1 cellular context compared by ENCODE assay signal in the genomic region with DNA sequence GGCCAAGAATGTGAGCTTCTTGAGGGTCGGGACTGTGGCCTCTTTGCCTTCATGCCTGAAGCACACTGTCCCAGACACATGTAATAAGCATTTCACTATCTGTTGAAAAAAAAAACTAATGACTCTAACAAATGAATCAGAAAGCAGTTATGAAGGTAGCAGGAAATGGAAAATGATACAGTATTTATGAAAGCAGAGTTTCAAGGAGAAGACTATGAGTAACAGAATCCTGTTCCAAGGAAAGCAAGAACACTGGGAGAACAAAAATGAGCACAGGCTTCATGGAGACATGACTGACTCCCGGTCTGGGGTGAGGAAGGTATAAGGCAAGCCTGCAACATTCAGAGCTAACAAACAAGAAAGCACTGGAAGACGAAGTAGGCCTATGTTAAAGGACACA.
TF ChIP-seq lines count a peak whose summit lies in the region.

No MANE protein-coding gene starts in this region.

TF ChIP-seq in GM23338, 12 proteins besides CTCF, POLR2A, EP300 and RAD21 (continued from another document):
- TF ChIP-seq, protein P1, sequence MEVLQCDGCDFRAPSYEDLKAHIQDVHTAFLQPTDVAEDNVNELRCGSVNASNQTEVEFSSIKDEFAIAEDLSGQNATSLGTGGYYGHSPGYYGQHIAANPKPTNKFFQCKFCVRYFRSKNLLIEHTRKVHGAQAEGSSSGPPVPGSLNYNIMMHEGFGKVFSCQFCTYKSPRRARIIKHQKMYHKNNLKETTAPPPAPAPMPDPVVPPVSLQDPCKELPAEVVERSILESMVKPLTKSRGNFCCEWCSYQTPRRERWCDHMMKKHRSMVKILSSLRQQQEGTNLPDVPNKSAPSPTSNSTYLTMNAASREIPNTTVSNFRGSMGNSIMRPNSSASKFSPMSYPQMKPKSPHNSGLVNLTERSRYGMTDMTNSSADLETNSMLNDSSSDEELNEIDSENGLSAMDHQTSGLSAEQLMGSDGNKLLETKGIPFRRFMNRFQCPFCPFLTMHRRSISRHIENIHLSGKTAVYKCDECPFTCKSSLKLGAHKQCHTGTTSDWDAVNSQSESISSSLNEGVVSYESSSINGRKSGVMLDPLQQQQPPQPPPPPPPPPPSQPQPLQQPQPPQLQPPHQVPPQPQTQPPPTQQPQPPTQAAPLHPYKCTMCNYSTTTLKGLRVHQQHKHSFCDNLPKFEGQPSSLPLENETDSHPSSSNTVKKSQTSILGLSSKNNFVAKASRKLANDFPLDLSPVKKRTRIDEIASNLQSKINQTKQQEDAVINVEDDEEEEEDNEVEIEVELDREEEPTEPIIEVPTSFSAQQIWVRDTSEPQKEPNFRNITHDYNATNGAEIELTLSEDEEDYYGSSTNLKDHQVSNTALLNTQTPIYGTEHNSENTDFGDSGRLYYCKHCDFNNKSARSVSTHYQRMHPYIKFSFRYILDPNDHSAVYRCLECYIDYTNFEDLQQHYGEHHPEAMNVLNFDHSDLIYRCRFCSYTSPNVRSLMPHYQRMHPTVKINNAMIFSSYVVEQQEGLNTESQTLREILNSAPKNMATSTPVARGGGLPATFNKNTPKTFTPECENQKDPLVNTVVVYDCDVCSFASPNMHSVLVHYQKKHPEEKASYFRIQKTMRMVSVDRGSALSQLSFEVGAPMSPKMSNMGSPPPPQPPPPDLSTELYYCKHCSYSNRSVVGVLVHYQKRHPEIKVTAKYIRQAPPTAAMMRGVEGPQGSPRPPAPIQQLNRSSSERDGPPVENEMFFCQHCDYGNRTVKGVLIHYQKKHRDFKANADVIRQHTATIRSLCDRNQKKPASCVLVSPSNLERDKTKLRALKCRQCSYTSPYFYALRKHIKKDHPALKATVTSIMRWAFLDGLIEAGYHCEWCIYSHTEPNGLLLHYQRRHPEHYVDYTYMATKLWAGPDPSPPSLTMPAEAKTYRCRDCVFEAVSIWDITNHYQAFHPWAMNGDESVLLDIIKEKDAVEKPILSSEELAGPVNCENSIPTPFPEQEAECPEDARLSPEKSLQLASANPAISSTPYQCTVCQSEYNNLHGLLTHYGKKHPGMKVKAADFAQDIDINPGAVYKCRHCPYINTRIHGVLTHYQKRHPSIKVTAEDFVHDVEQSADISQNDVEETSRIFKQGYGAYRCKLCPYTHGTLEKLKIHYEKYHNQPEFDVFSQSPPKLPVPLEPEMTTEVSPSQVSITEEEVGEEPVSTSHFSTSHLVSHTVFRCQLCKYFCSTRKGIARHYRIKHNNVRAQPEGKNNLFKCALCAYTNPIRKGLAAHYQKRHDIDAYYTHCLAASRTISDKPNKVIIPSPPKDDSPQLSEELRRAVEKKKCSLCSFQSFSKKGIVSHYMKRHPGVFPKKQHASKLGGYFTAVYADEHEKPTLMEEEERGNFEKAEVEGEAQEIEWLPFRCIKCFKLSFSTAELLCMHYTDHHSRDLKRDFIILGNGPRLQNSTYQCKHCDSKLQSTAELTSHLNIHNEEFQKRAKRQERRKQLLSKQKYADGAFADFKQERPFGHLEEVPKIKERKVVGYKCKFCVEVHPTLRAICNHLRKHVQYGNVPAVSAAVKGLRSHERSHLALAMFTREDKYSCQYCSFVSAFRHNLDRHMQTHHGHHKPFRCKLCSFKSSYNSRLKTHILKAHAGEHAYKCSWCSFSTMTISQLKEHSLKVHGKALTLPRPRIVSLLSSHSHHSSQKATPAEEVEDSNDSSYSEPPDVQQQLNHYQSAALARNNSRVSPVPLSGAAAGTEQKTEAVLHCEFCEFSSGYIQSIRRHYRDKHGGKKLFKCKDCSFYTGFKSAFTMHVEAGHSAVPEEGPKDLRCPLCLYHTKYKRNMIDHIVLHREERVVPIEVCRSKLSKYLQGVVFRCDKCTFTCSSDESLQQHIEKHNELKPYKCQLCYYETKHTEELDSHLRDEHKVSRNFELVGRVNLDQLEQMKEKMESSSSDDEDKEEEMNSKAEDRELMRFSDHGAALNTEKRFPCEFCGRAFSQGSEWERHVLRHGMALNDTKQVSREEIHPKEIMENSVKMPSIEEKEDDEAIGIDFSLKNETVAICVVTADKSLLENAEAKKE (CRISPR knock-in tag; IDR thresholded peaks at IDR 0.05): no peak
- no peak for TF ChIP-seq POLR2AphosphoS5 (IDR thresholded peaks at IDR 0.05; ENCODE audit: low read depth)
- no peak for TF ChIP-seq CREB1 (CRISPR knock-in tag; IDR thresholded peaks at IDR 0.05; ENCODE audit: low read depth)
- TF ChIP-seq STAT1 (IDR thresholded peaks at IDR 0.05; ENCODE audit: unreplicated experiment): no peak
- no peak for TF ChIP-seq EZH2 (IDR thresholded peaks at IDR 0.05; ENCODE audit: low read depth, unreplicated experiment)
- no peak for TF ChIP-seq ZNF331 (CRISPR knock-in tag; IDR thresholded peaks at IDR 0.05; ENCODE audit: low read depth)
- TF ChIP-seq, protein P2, sequence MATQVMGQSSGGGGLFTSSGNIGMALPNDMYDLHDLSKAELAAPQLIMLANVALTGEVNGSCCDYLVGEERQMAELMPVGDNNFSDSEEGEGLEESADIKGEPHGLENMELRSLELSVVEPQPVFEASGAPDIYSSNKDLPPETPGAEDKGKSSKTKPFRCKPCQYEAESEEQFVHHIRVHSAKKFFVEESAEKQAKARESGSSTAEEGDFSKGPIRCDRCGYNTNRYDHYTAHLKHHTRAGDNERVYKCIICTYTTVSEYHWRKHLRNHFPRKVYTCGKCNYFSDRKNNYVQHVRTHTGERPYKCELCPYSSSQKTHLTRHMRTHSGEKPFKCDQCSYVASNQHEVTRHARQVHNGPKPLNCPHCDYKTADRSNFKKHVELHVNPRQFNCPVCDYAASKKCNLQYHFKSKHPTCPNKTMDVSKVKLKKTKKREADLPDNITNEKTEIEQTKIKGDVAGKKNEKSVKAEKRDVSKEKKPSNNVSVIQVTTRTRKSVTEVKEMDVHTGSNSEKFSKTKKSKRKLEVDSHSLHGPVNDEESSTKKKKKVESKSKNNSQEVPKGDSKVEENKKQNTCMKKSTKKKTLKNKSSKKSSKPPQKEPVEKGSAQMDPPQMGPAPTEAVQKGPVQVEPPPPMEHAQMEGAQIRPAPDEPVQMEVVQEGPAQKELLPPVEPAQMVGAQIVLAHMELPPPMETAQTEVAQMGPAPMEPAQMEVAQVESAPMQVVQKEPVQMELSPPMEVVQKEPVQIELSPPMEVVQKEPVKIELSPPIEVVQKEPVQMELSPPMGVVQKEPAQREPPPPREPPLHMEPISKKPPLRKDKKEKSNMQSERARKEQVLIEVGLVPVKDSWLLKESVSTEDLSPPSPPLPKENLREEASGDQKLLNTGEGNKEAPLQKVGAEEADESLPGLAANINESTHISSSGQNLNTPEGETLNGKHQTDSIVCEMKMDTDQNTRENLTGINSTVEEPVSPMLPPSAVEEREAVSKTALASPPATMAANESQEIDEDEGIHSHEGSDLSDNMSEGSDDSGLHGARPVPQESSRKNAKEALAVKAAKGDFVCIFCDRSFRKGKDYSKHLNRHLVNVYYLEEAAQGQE (IDR thresholded peaks at IDR 0.05; ENCODE audit: unreplicated experiment): no peak
